Comparison of ENCODE assay signal across 27 cellular contexts in the genomic region with DNA sequence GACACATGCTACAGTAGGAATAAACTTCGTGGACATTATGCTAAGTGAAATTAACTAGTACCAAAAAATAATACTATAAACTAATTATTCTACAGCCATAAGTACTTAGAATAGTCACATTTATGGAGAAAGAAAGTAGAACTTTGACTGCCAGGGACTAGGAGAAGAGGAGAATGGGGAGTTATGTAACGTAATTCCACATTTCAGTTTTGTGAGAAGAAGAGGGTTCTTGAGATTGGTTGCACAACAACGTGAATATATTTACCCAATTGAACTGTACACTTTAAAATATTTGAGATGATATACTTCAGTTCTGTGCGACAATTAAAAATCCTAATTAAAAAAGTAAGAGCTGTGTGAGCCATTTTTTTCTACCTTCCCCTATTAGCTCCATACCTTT.
"Had no signal": no experiment of that assay in that cellular context is flagged by ENCODE, and none has a peak within 500 bp of the region (broad histone marks: within the 10 kb centered on the region; RNA-seq: fewer than 3 reads in every experiment).

No MANE protein-coding gene starts in this region.

- H3K4me1 ChIP-seq: SJCRH30 had no signal

- H3K27me3 ChIP-seq: brain microvascular endothelial cell, SJCRH30 had no signal

- H3K36me3 Mint-ChIP-seq: activated CD4-positive, alpha-beta memory T cell treated with anti-CD3 and anti-CD28 coated beads for 36 hours; activated naive CD8-positive, alpha-beta T cell treated with anti-CD3 and anti-CD28 coated beads for 36 hours had no signal

- DNase-seq: activated B cell treated with CpG ODN at 0.5 μM for 24 hours; activated CD4-positive, alpha-beta memory T cell treated with anti-CD3 and anti-CD28 coated beads for 36 hours; activated CD4-positive, alpha-beta T cell treated with anti-CD3 and anti-CD28 coated beads for 4 hours; activated CD4-positive, alpha-beta T cell treated with anti-CD3 and anti-CD28 coated beads, Interleukin-2, amount 50 U/mL, for 1 hour; activated CD4-positive, CD25-positive, alpha-beta regulatory T cell treated with anti-CD3 and anti-CD28 coated beads, Interleukin-2, amount 50 U/mL, for 72 hours; activated CD8-positive, alpha-beta memory T cell treated with anti-CD3 and anti-CD28 coated beads, Interleukin-2, amount 50 U/mL, for 48 hours; activated effector memory CD4-positive, alpha-beta T cell treated with anti-CD3 and anti-CD28 coated beads, Interleukin-2, amount 50 U/mL, for 16 hours; activated naive CD4-positive, alpha-beta T cell; activated naive CD4-positive, alpha-beta T cell treated with anti-CD3 and anti-CD28 coated beads, Interleukin-2, amount 50 U/mL, for 16 hours; activated naive CD8-positive, alpha-beta T cell treated with anti-CD3 and anti-CD28 coated beads for 36 hours; activated T-cell treated with anti-CD3 and anti-CD28 coated beads, Interleukin-2, amount 50 U/mL, for 48 hours; amniotic stem cell; aorta; brain microvascular endothelial cell; central memory CD4-positive, alpha-beta T cell; KBM-7; NCI-H1092; NCI-H1436 treated with DMSO at 0.1 percent for 48 hours; NCI-H1694 treated with DMSO at 0.1 percent for 48 hours; NCI-H2029; NCI-H524 treated with DMSO at 0.1 percent for 48 hours; SHP77; SJCRH30 had no signal

- H3K4me3 Mint-ChIP-seq: activated B cell treated with CpG ODN at 0.5 μM for 24 hours; activated CD4-positive, alpha-beta memory T cell treated with anti-CD3 and anti-CD28 coated beads for 36 hours; activated naive CD8-positive, alpha-beta T cell treated with anti-CD3 and anti-CD28 coated beads for 36 hours; T-helper 1 cell treated with Interleukin-12 subunit alpha and Interleukin-12 subunit beta and Interleukin-4 antibody, amounts not matched to agents 30 μg/mL and 1 μg/mL, for 36 hours; T-helper 2 cell treated with Interferon-gamma antibody and Interleukin-4, amounts not matched to agents 5 μg/mL and 100 μg/mL, for 36 hours had no signal

- H3K36me3 ChIP-seq: brain microvascular endothelial cell, SJCRH30 had no signal

- H3K27me3 Mint-ChIP-seq: activated B cell treated with CpG ODN at 0.5 μM for 24 hours; activated CD4-positive, alpha-beta memory T cell treated with anti-CD3 and anti-CD28 coated beads for 36 hours; activated naive CD8-positive, alpha-beta T cell treated with anti-CD3 and anti-CD28 coated beads for 36 hours had no signal

- H3K27ac ChIP-seq: brain microvascular endothelial cell, SJCRH30, SK-N-MC had no signal

- H3K27ac Mint-ChIP-seq: activated B cell treated with CpG ODN at 0.5 μM for 24 hours; activated CD4-positive, alpha-beta memory T cell treated with anti-CD3 and anti-CD28 coated beads for 36 hours; activated naive CD8-positive, alpha-beta T cell treated with anti-CD3 and anti-CD28 coated beads for 36 hours; T-helper 1 cell treated with Interleukin-12 subunit alpha and Interleukin-12 subunit beta and Interleukin-4 antibody, amounts not matched to agents 30 μg/mL and 1 μg/mL, for 36 hours; T-helper 2 cell treated with Interferon-gamma antibody and Interleukin-4, amounts not matched to agents 5 μg/mL and 100 μg/mL, for 36 hours had no signal

- H3K9me3 ChIP-seq: SJCRH30 had no signal

- H3K4me1 Mint-ChIP-seq: activated B cell treated with CpG ODN at 0.5 μM for 24 hours; activated naive CD8-positive, alpha-beta T cell treated with anti-CD3 and anti-CD28 coated beads for 36 hours had no signal

- ATAC-seq: Panc1 had no signal

- H3K4me3 ChIP-seq: SJCRH30, SK-N-MC had no signal

- H3K9me3 Mint-ChIP-seq: activated B cell treated with CpG ODN at 0.5 μM for 24 hours; T-helper 1 cell treated with Interleukin-12 subunit alpha and Interleukin-12 subunit beta and Interleukin-4 antibody, amounts not matched to agents 30 μg/mL and 1 μg/mL, for 36 hours; T-helper 2 cell treated with Interferon-gamma antibody and Interleukin-4, amounts not matched to agents 5 μg/mL and 100 μg/mL, for 36 hours had no signal
